7 cellular contexts compared by ENCODE assay signal in the genomic region with DNA sequence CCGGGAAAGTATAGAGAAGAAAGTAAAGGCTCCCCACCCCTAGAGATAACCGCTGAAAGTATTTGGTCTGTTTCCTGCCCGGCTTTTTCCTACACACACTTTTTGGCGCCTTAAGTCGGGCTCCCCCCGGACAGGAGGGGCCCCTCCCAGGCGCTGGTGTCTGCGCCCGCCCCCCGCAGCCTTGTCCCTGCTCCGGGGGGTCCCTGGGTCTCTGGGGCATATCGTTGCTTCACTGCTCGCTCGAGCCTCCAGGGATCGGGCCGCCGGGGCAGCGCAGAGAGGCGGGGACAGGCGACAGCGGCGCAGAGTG. TPM values are rescaled to one million over a fixed set of nuclear protein-coding genes. Genes with fewer than 3 reads are reported as not detected.
DNase-seq lines count a peak whose midpoint lies in the region; ATAC-seq and TF ChIP-seq lines count a peak whose summit lies in the region.

No MANE protein-coding gene starts in this region.

- H3K4me1 ChIP-seq in Peyer's patch (peaks cover 18 to 75% (median 39%) of the 10 kb centered on the region in 4 donors), gastroesophageal sphincter (peaks cover 0 to 70% (median 32%) of the 10 kb centered on the region in 3 donors), skeletal muscle tissue (ENCODE audit: control insufficient read depth in 3 of 3, insufficient read depth in 3 of 3, low read length in 3 of 3) (peaks cover 54 to 75% (median 56%) of the 10 kb centered on the region in 3 donors)

- TF ChIP-seq POLR2A in Peyer's patch (IDR thresholded peaks at IDR 0.05) (no peak), gastroesophageal sphincter (IDR thresholded peaks at IDR 0.05) (no peak)

- TF ChIP-seq CTCF in Peyer's patch (IDR thresholded peaks at IDR 0.05) (no peak), gastroesophageal sphincter (IDR thresholded peaks at IDR 0.05) (no peak)

- WGBS in gastroesophageal sphincter (ENCODE audit: low coverage in 1 of 2), 2 donors: 20% methylated on average over 1 of the region's 22 CpGs; no CpG with 5 or more reads in 1 of the 2 donors

- H3K9ac ChIP-seq in skeletal muscle tissue (ENCODE audit: low read depth in 1 of 3, low read length in 3 of 3): peak overlapping the region in 1 of 3 donors; percentile 62

- H3K36me3 ChIP-seq in Peyer's patch: peaks cover 0 to 34% (median 0%) of the 10 kb centered on the region in 3 donors
- H3K36me3 ChIP-seq in gastroesophageal sphincter: peaks cover 0 to 44% of the 10 kb centered on the region in 2 donors
- peaks cover 12 to 24% (median 23%) of the 10 kb centered on the region in 3 donors for H3K36me3 ChIP-seq in skeletal muscle tissue (ENCODE audit: control insufficient read depth in 3 of 3, insufficient read depth in 3 of 3, low read length in 3 of 3)

- no peaks in the 10 kb centered on the region for H3K9me3 ChIP-seq in Peyer's patch
- H3K9me3 ChIP-seq in gastroesophageal sphincter: no peaks in the 10 kb centered on the region
- H3K9me3 ChIP-seq in skeletal muscle tissue (ENCODE audit: control insufficient read depth in 3 of 3, low read length in 3 of 3): no peaks in the 10 kb centered on the region

- peak overlapping the region; percentile 55 to 73 (median 64) for H3K4me3 ChIP-seq in Peyer's patch
- peak overlapping the region in 1 of 2 donors; percentile 46 for H3K4me3 ChIP-seq in gastroesophageal sphincter
- H3K4me3 ChIP-seq in skeletal muscle tissue (ENCODE audit: low read length in 3 of 3): peak overlapping the region; percentile 7 to 52 (median 49)

- DNase-seq in Peyer's patch (no peak), NCI-H2029 (lab: John Stamatoyannopoulos, UW) (no peak), retina (no peak)
- no peak for DNase-seq in stimulated activated CD4-positive, alpha-beta T cell treated with anti-CD3 and anti-CD28 coated beads, Interleukin-1b, Interleukin-23, amount 100 ng/mL, for 48 hours

- peak overlapping the region; percentile 81 to 94 (median 85) for H3K27ac ChIP-seq in Peyer's patch
- H3K27ac ChIP-seq in gastroesophageal sphincter: peak overlapping the region in 3 of 4 donors; percentile 53 to 67 (median 60)
- H3K27ac ChIP-seq in skeletal muscle tissue (ENCODE audit: low read depth, low read length): no peak overlapping the region

- ATAC-seq in GM21381 (IDR thresholded peaks at IDR 0.05; ENCODE audit: unreplicated experiment): peak; percentile 2
- no peak for ATAC-seq in gastroesophageal sphincter

- H3K27me3 ChIP-seq in Peyer's patch (peaks cover 0 to 20% of the 10 kb centered on the region in 2 donors), gastroesophageal sphincter (peaks cover 81% of the 10 kb centered on the region), skeletal muscle tissue (ENCODE audit: control insufficient read depth in 3 of 3, insufficient read depth in 3 of 3, low read length in 3 of 3) (peaks cover 13 to 60% (median 26%) of the 10 kb centered on the region in 3 donors)

- TF ChIP-seq EP300 in gastroesophageal sphincter (IDR thresholded peaks at IDR 0.05): no peak

RNA-seq across cellular contexts. Expression of a gene that starts 0.9 kb away (rescaled TPM):
- total RNA-seq in Peyer's patch (100 to 1,000 TPM in 3 of 4 donors, 10 to 100 TPM in 1; 44.0 to 175 (median 110) TPM), gastroesophageal sphincter (10 to 100 TPM in 1 of 4 donors, 1 to 10 TPM in 3; 4.1 to 10.3 (median 6.4) TPM), skeletal muscle tissue (5.7 TPM)

RNA-seq across cellular contexts. Expression of a gene that starts 6.0 kb away (rescaled TPM):
- 100 to 1,000 TPM; 102 to 277 (median 237) TPM for total RNA-seq in Peyer's patch
- 100 to 1,000 TPM; 277 to 794 (median 465) TPM for total RNA-seq in gastroesophageal sphincter
- 94.5 TPM for total RNA-seq in skeletal muscle tissue

RNA-seq across cellular contexts. Expression of a gene that starts 8.1 kb away (rescaled TPM):
- 100 to 1,000 TPM in 3 of 4 donors, 10 to 100 TPM in 1; 71.8 to 254 (median 163) TPM for total RNA-seq in Peyer's patch
- total RNA-seq in gastroesophageal sphincter: 10 to 100 TPM; 39.7 to 79.4 (median 58.9) TPM
- total RNA-seq in skeletal muscle tissue: 13.6 TPM

RNA-seq across cellular contexts. Expression of a gene that starts 15.5 kb away (rescaled TPM):
- total RNA-seq in Peyer's patch: 10 to 100 TPM; 37.8 to 67.1 (median 44.8) TPM
- total RNA-seq in gastroesophageal sphincter: 10 to 100 TPM; 65.5 to 86.0 (median 71.8) TPM
- 46.4 TPM for total RNA-seq in skeletal muscle tissue

RNA-seq across cellular contexts. Expression of a gene that starts 15.9 kb away (rescaled TPM):
- 10 to 100 TPM; 20.0 to 52.1 (median 38.4) TPM for total RNA-seq in Peyer's patch
- 100 to 1,000 TPM in 3 of 4 donors, 10 to 100 TPM in 1; 66.5 to 115 (median 112) TPM for total RNA-seq in gastroesophageal sphincter
- total RNA-seq in skeletal muscle tissue: 42.3 TPM
